In genomic region chr16:2883027-2883846, GRCh38 we compare ENCODE assay signal across 8 cellular contexts. TPM values are rescaled to one million over a fixed set of nuclear protein-coding genes. Genes with fewer than 3 reads are reported as not detected.
DNase-seq lines count a peak whose midpoint lies in the region; ATAC-seq and TF ChIP-seq lines count a peak whose summit lies in the region.

Gene FLYWCH2, plus strand, starts transcription at chr16:2883215. Its CDS starts 13,235 bp downstream, at chr16:2896450.

- no peak within 1 kb of the TSS for H2BK5ac ChIP-seq in H9 (ENCODE audit: insufficient read length, low read length)

- no peak within 1 kb of the TSS for H3K14ac ChIP-seq in H9 (ENCODE audit: insufficient read depth, low read length)

- H4K91ac ChIP-seq in H9 (ENCODE audit: insufficient read length, low read depth, low read length), result no peak within 1 kb of the TSS

- H3K9me3 Mint-ChIP-seq in H9, result peaks cover 0 to 7% of the 10 kb centered on the region in 2 experiments; a peak in 3 of 5 replicates
- H3K9me3 Mint-ChIP-seq in nephron progenitor cell, result peaks cover 5% of the 10 kb centered on the region
- H3K9me3 Mint-ChIP-seq in stimulated activated naive CD8-positive, alpha-beta T cell treated with anti-CD3 and anti-CD28 coated beads, Interleukin-15, amount 100 ng/mL, for 72 hours, result peaks cover 3 to 7% of the 10 kb centered on the region in 2 donors

- TF ChIP-seq CTCF in H9 (conservative IDR thresholded peaks at IDR 0.05) (0 out of 3 replicates have a peak, but pooled peaks have one; percentile 20), fibroblast of the aortic adventitia (IDR thresholded peaks at IDR 0.05; ENCODE audit: insufficient read depth, low read length) (no peak), nephron progenitor cell (IDR thresholded peaks at IDR 0.05) (no peak)

- H3K4me3 Mint-ChIP-seq in H9 (peak within 1 kb of the TSS; percentile 82 to 90), nephron progenitor cell (peak within 1 kb of the TSS; percentile 87)
- H3K4me3 Mint-ChIP-seq in stimulated activated naive CD8-positive, alpha-beta T cell treated with anti-CD3 and anti-CD28 coated beads, Interleukin-15, amount 100 ng/mL, for 72 hours, result peak within 1 kb of the TSS; percentile 94 to 96

- H3K18ac ChIP-seq in H9 (ENCODE audit: insufficient read length, low read depth, low read length), result peak within 1 kb of the TSS; percentile 80

- no peak within 1 kb of the TSS for H3K4ac ChIP-seq in H9 (ENCODE audit: low read depth, low read length)

- no peak within 1 kb of the TSS for H2BK20ac ChIP-seq in H9 (ENCODE audit: low read depth, low read length, poor library complexity, severe bottlenecking)

- H4K8ac ChIP-seq in H9 (replicated peaks; ENCODE audit: insufficient read length, low read depth, low read length), result no peak within 1 kb of the TSS

- H3K36me3 Mint-ChIP-seq in H9 (ENCODE audit: insufficient read depth in 1 of 3, low read depth in 3 of 3) (peaks cover 0 to 2% (median 0%) of the 10 kb centered on the region in 3 experiments; a peak in 1 of 7 replicates), nephron progenitor cell (ENCODE audit: low read depth) (peaks cover 9% of the 10 kb centered on the region)

- H3K27ac ChIP-seq in H9 (ENCODE audit: insufficient read length, low read depth, low read length), result no peak within 1 kb of the TSS

- peaks cover 22% of the 10 kb centered on the region for H3K27me3 Mint-ChIP-seq in H9 (ENCODE audit: low read depth)
- H3K27me3 Mint-ChIP-seq in nephron progenitor cell (ENCODE audit: low read depth, poor library complexity), result peaks cover 28% of the 10 kb centered on the region
- H3K27me3 Mint-ChIP-seq in stimulated activated naive CD8-positive, alpha-beta T cell treated with anti-CD3 and anti-CD28 coated beads, Interleukin-15, amount 100 ng/mL, for 72 hours, result no peaks in the 10 kb centered on the region

- DNase-seq in ELR (ENCODE audit: low read depth) (peak; percentile 89), H9 (peak; percentile 99), MG63 (peak; percentile 97), SHP77 treated with DMSO at 0.1 percent for 48 hours (lab: John Stamatoyannopoulos, UW) (peak; percentile 94), fibroblast of the aortic adventitia (ENCODE audit: low read depth) (peak; percentile 95), nephron progenitor cell (peak; percentile 100)
- peak; percentile 100 for DNase-seq in activated effector memory CD4-positive, alpha-beta T cell treated with anti-CD3 and anti-CD28 coated beads, Interleukin-2, amount 50 U/mL, for 16 hours
- peak; percentile 100 for DNase-seq in stimulated activated naive CD8-positive, alpha-beta T cell treated with anti-CD3 and anti-CD28 coated beads, Interleukin-15, amount 100 ng/mL, for 72 hours

- peaks cover 5 to 6% of the 10 kb centered on the region in 2 experiments for H3K4me1 Mint-ChIP-seq in H9
- peaks cover 8% of the 10 kb centered on the region for H3K4me1 Mint-ChIP-seq in nephron progenitor cell
- H3K4me1 Mint-ChIP-seq in stimulated activated naive CD8-positive, alpha-beta T cell treated with anti-CD3 and anti-CD28 coated beads, Interleukin-15, amount 100 ng/mL, for 72 hours, result peaks cover 9% of the 10 kb centered on the region

- H2AFZ ChIP-seq in H9 (ENCODE audit: low read length), result peak within 1 kb of the TSS; percentile 33

- H3K4me3 ChIP-seq in MG63 (peak within 1 kb of the TSS; percentile 84), fibroblast of the aortic adventitia (ENCODE audit: low read depth, low read length) (peak within 1 kb of the TSS; percentile 87)

- H3K9ac ChIP-seq in H9 (ENCODE audit: extremely low read depth, insufficient read length, low read length), result peak within 1 kb of the TSS; percentile 28

- no peaks in the 10 kb centered on the region for H3K9me3 ChIP-seq in H9 (ENCODE audit: control insufficient read depth, low read depth, low read length)
- peaks cover 13% of the 10 kb centered on the region for H3K9me3 ChIP-seq in MG63

- H4K20me1 ChIP-seq in H9 (ENCODE audit: control insufficient read depth, insufficient read depth, insufficient read length), result no peaks in the 10 kb centered on the region

- no peak within 1 kb of the TSS for H3K23ac ChIP-seq in H9 (ENCODE audit: insufficient read length, low read depth, low read length)

- peak; percentile 88 for ATAC-seq in stimulated activated naive CD8-positive, alpha-beta T cell treated with anti-CD3 and anti-CD28 coated beads, Interleukin-15, amount 100 ng/mL, for 72 hours

- no peak within 1 kb of the TSS for H4K5ac ChIP-seq in H9 (ENCODE audit: insufficient read length, low read depth, low read length)

- no peak within 1 kb of the TSS for H3K56ac ChIP-seq in H9 (ENCODE audit: insufficient read length, low read depth, low read length)

- peak within 1 kb of the TSS; percentile 59 for H3K4me2 ChIP-seq in H9 (ENCODE audit: insufficient read depth, insufficient read length, low read length)

- H3K4me1 ChIP-seq in H9 (ENCODE audit: insufficient read depth, low read length), result no peaks in the 10 kb centered on the region

- no CpG with 5 or more reads among the region's 82 CpGs for WGBS in H9 (ENCODE audit: extremely low coverage, insufficient read length, low lambda C conversion rate)

- no peaks in the 10 kb centered on the region for H3K79me2 ChIP-seq in H9 (ENCODE audit: insufficient read depth, low read length)

- H3T11ph ChIP-seq in H9 (ENCODE audit: low read length), result no peak within 1 kb of the TSS

- peak within 1 kb of the TSS; percentile 70 to 96 (median 96) for H3K27ac Mint-ChIP-seq in H9
- peak within 1 kb of the TSS; percentile 96 for H3K27ac Mint-ChIP-seq in nephron progenitor cell
- H3K27ac Mint-ChIP-seq in stimulated activated naive CD8-positive, alpha-beta T cell treated with anti-CD3 and anti-CD28 coated beads, Interleukin-15, amount 100 ng/mL, for 72 hours, result peak within 1 kb of the TSS; percentile 97 to 98

- no peak within 1 kb of the TSS for H2BK15ac ChIP-seq in H9 (ENCODE audit: low read depth, low read length)

- H2BK120ac ChIP-seq in H9 (ENCODE audit: low read depth, low read length, poor library complexity, severe bottlenecking), result no peak within 1 kb of the TSS

- peaks cover 6% of the 10 kb centered on the region for H3K23me2 ChIP-seq in H9 (ENCODE audit: insufficient read length, low read depth, low read length, poor library complexity, severe bottlenecking)

- no peak within 1 kb of the TSS for H2BK12ac ChIP-seq in H9 (ENCODE audit: insufficient read length, low read depth, low read length)

- peaks cover 18% of the 10 kb centered on the region for H3K36me3 ChIP-seq in MG63

- H3K79me1 ChIP-seq in H9 (ENCODE audit: insufficient read depth, low read depth, low read length, poor library complexity, severe bottlenecking), result no peaks in the 10 kb centered on the region

- H3K27me3 ChIP-seq in H9 (ENCODE audit: insufficient read depth, low read length) (no peaks in the 10 kb centered on the region), MG63 (no peaks in the 10 kb centered on the region)

- H2AK5ac ChIP-seq in H9 (ENCODE audit: insufficient read length, low read length), result no peak within 1 kb of the TSS

RNA-seq across cellular contexts. Expression of gene FLYWCH2, which starts in this region (rescaled TPM):
- total RNA-seq in H9 (2021) (16.5 and 20.9 TPM in 2 replicates), fibroblast of the aortic adventitia (ENCODE audit: low replicate concordance) (48.9 and 56.4 TPM in 2 replicates)
- total RNA-seq in MG63 (2014; rRNA removed; shearing (Covaris generic); ENCODE audit: low replicate concordance), result 176 and 179 TPM in 2 replicates
